In genomic region chr6:12138377-12138776, GRCh38 we compare ENCODE assay signal across 16 cellular contexts.
DNase-seq lines count a peak whose midpoint lies in the region; ATAC-seq and TF ChIP-seq lines count a peak whose summit lies in the region.
"Had no signal": no experiment of that assay in that cellular context is flagged by ENCODE, and none has a peak within 500 bp of the region (broad histone marks: within the 10 kb centered on the region; RNA-seq: fewer than 3 reads in every experiment).

No MANE protein-coding gene starts in this region.

- peak overlapping the region in 5 of 7 donors; percentile 69 to 83 (median 79) for H3K27ac Mint-ChIP-seq in CD4-positive, alpha-beta memory T cell
- H3K27ac Mint-ChIP-seq in T-cell: peak overlapping the region; percentile 59 to 70
- H3K27ac Mint-ChIP-seq: B cell, H9 had no signal

- H3K4me3 Mint-ChIP-seq in CD4-positive, alpha-beta memory T cell: peak overlapping the region in 6 of 8 donors; percentile 1 to 69 (median 42)
- peak overlapping the region in 1 of 3 donors; percentile 39 for H3K4me3 Mint-ChIP-seq in T-cell
- H3K4me3 Mint-ChIP-seq: B cell, H9 had no signal

- no peaks in the 10 kb centered on the region for H3K27me3 Mint-ChIP-seq in CD4-positive, alpha-beta memory T cell
- H3K27me3 Mint-ChIP-seq in T-cell: no peaks in the 10 kb centered on the region
- H3K27me3 Mint-ChIP-seq: B cell had no signal

- no peaks in the 10 kb centered on the region for H3K27me3 ChIP-seq in CD4-positive, alpha-beta memory T cell (ENCODE audit: insufficient read depth, low read length)
- H3K27me3 ChIP-seq in testis: no peaks in the 10 kb centered on the region
- H3K27me3 ChIP-seq: MG63, pancreas had no signal

- H3K27ac ChIP-seq in CD4-positive, alpha-beta memory T cell (ENCODE audit: low read depth, low read length): no peak overlapping the region
- H3K27ac ChIP-seq in testis: no peak overlapping the region
- H3K27ac ChIP-seq: pancreas had no signal

- intact Hi-C loops in CD4-positive, alpha-beta memory T cell (cut with micrococcal nuclease): loop anchor here (1.0 to 5.0 kb wide), 2 partner anchors 86 to 126 kb away; partner anchors contain the start of gene HIVEP1
- intact Hi-C loops in mucosa of descending colon (cut with DNase I, micrococcal nuclease): no loop called here
- intact Hi-C loops in testis (cut with DNase I; ENCODE audit: low total_unique reads): no loop called here

- TF ChIP-seq CTCF in mucosa of descending colon (IDR thresholded peaks at IDR 0.05) (no peak), testis (IDR thresholded peaks at IDR 0.05) (no peak)

- DNase-seq in CD4-positive, alpha-beta memory T cell: peak; percentile 51 to 70 (median 68)
- DNase-seq in T-cell (peak; percentile 21 to 78 (median 56)), mucosa of descending colon (no peak), iPS-NIHi11 (ENCODE audit: low spot score) (no peak), COR-L47 (lab: John Stamatoyannopoulos, UW) (no peak), testis (no peak)
- peak; percentile 10 for DNase-seq in activated gamma-delta T cell treated with anti-CD3 and anti-CD28 coated beads, Interleukin-2, amount 50 U/mL, for 16 hours (ENCODE audit: low read depth)
- DNase-seq: amygdala, GF-D8, H9, MG63, NCI-H2171, pancreas had no signal

- ATAC-seq in T-cell (replicated peaks in 1 of 4): peak; percentile 100
- ATAC-seq in mucosa of descending colon: peak; percentile 59
- no peak for ATAC-seq in HG03159 (IDR thresholded peaks at IDR 0.05; ENCODE audit: unreplicated experiment)
- ATAC-seq: pancreas had no signal

- POLR2A ChIA-PET in CD4-positive, alpha-beta memory T cell (lab: Charles Lee; ENCODE audit: partially characterized antibody): no interaction called here
- POLR2A ChIA-PET in T-cell (lab: Charles Lee): interaction anchor here in 1 of 2 donors (0.5 to 0.7 kb wide), 2 partner anchors 8 to 403 kb away, joined by 3 read pairs; no protein-coding TSS in a partner anchor

- no peak for TF ChIP-seq POLR2A in testis (IDR thresholded peaks at IDR 0.05)

- H3K9me3 Mint-ChIP-seq in CD4-positive, alpha-beta memory T cell: peaks cover 0 to 5% (median 0%) of the 10 kb centered on the region in 8 donors
- H3K9me3 Mint-ChIP-seq in T-cell: peaks cover 0 to 10% (median 3%) of the 10 kb centered on the region in 3 donors

- CTCF ChIA-PET in CD4-positive, alpha-beta memory T cell (lab: Charles Lee; ENCODE audit: partially characterized antibody): interaction anchor here (1.4 kb wide), 1 partner anchor 11 kb away, joined by 3 read pairs; no protein-coding TSS in a partner anchor
- CTCF ChIA-PET in T-cell (lab: Charles Lee): no interaction called here

- no peak overlapping the region for H3K4me3 ChIP-seq in CD4-positive, alpha-beta memory T cell (ENCODE audit: low read length in 2 of 2)
- H3K4me3 ChIP-seq in mucosa of descending colon (no peak overlapping the region), testis (no peak overlapping the region)
- H3K4me3 ChIP-seq: lung, MG63, pancreas had no signal

- no peaks in the 10 kb centered on the region for H3K9me3 ChIP-seq in CD4-positive, alpha-beta memory T cell (ENCODE audit: control insufficient read depth in 1 of 2, low read length in 2 of 2)
- H3K9me3 ChIP-seq in mucosa of descending colon: no peaks in the 10 kb centered on the region
- no peaks in the 10 kb centered on the region for H3K9me3 ChIP-seq in testis
- H3K9me3 ChIP-seq: MG63, pancreas had no signal

- peaks cover 4% of the 10 kb centered on the region for H3K36me3 ChIP-seq in CD4-positive, alpha-beta memory T cell (ENCODE audit: insufficient read depth, low read length)
- H3K36me3 ChIP-seq in mucosa of descending colon (ENCODE audit: low read depth) (no peaks in the 10 kb centered on the region), testis (ENCODE audit: low read depth, missing control alignments) (no peaks in the 10 kb centered on the region)

- peaks cover 21% of the 10 kb centered on the region for H3K4me1 ChIP-seq in CD4-positive, alpha-beta memory T cell (ENCODE audit: insufficient read depth, low read length)
- H3K4me1 ChIP-seq in mucosa of descending colon (ENCODE audit: low read depth) (no peaks in the 10 kb centered on the region), testis (no peaks in the 10 kb centered on the region)
- H3K4me1 ChIP-seq: pancreas had no signal

- peaks cover 11 to 21% (median 17%) of the 10 kb centered on the region in 4 donors for H3K4me1 Mint-ChIP-seq in CD4-positive, alpha-beta memory T cell
- peaks cover 22 to 35% (median 28%) of the 10 kb centered on the region in 3 donors for H3K4me1 Mint-ChIP-seq in T-cell
- H3K4me1 Mint-ChIP-seq: B cell had no signal

- WGBS in testis, 2 donors: 100% methylated on average over 1 of the region's 1 CpG

- peaks cover 45 to 52% of the 10 kb centered on the region in 2 donors for H3K36me3 Mint-ChIP-seq in CD4-positive, alpha-beta memory T cell
- H3K36me3 Mint-ChIP-seq in T-cell: peaks cover 42% of the 10 kb centered on the region

Comparison
In these comparisons a context has a peak if more than half of its experiments do, and no peak if none do; other contexts are left out.
1. DNase-seq: peak in CD4-positive, alpha-beta memory T cell (5 of 5), T-cell (34 of 34) and activated gamma-delta T cell treated with anti-CD3 and anti-CD28 coated beads, Interleukin-2, amount 50 U/mL, for 16 hours (single experiment); none in mucosa of descending colon (0 of 3), iPS-NIHi11 (single experiment), COR-L47 (single experiment) and testis (single experiment).